ENCODE assay signal across 1 cellular context in genomic region chr16:57185446-57185944, GRCh38.
A peak's percentile ranks its signal among the peaks of the same experiment; 100 is the strongest.
TF ChIP-seq lines count a peak whose summit lies in the region.

No MANE protein-coding gene starts in this region.

TF ChIP-seq in HepG2, 621 proteins besides CTCF, POLR2A, EP300 and RAD21 (continued from another document and continues in another):
- TF ChIP-seq BCLAF1 (IDR thresholded peaks at IDR 0.05) (no peak), KLF12 (CRISPR knock-in tag; IDR thresholded peaks at IDR 0.05; ENCODE audit: borderline replicate concordance) (no peak), IRF1 (CRISPR knock-in tag; IDR thresholded peaks at IDR 0.05; ENCODE audit: low read depth) (no peak), BRD4 (CRISPR knock-in tag; IDR thresholded peaks at IDR 0.05) (0 out of 2 replicates have a peak, but pooled peaks have one; percentile 53), CEBPB (IDR thresholded peaks at IDR 0.05; ENCODE audit: borderline replicate concordance, low read depth, low read length) (no peak), HOXD1 (CRISPR knock-in tag; IDR thresholded peaks at IDR 0.05) (no peak), ZNF747 (CRISPR knock-in tag; IDR thresholded peaks at IDR 0.05; ENCODE audit: borderline replicate concordance) (no peak), ZBTB43 (CRISPR knock-in tag; conservative IDR thresholded peaks at IDR 0.05) (no peak; the same call in 1 of the 2 replicates), ZNF337 (CRISPR knock-in tag; IDR thresholded peaks at IDR 0.05; ENCODE audit: borderline replicate concordance, low read depth) (0 out of 2 replicates have a peak, but pooled peaks have one; percentile 28), IRF2 (CRISPR knock-in tag; IDR thresholded peaks at IDR 0.05) (no peak), HCFC1 (IDR thresholded peaks at IDR 0.05; ENCODE audit: low read depth, low read length) (no peak), ZFX (CRISPR knock-in tag; IDR thresholded peaks at IDR 0.05; ENCODE audit: low read depth) (peak; percentile 79), MXD4 (CRISPR knock-in tag; IDR thresholded peaks at IDR 0.05) (no peak), ATRX (CRISPR knock-in tag; IDR thresholded peaks at IDR 0.05; ENCODE audit: borderline replicate concordance) (no peak), ZNF101 (CRISPR knock-in tag; IDR thresholded peaks at IDR 0.05; ENCODE audit: borderline replicate concordance, low read depth) (no peak), TCF7L2 (IDR thresholded peaks at IDR 0.05; ENCODE audit: low read depth, low read length) (no peak), CBFB (CRISPR knock-in tag; IDR thresholded peaks at IDR 0.05) (no peak), LBX2 (CRISPR knock-in tag; IDR thresholded peaks at IDR 0.05; ENCODE audit: borderline replicate concordance) (no peak), HDAC1 (CRISPR knock-in tag; IDR thresholded peaks at IDR 0.05) (peak; percentile 50; the same call in 1 of the 2 replicates), SAFB2 (CRISPR knock-in tag; IDR thresholded peaks at IDR 0.05; ENCODE audit: borderline replicate concordance, low read depth) (no peak), PRPF4 (IDR thresholded peaks at IDR 0.05; ENCODE audit: low read depth, low read length, poor library complexity, severe bottlenecking) (no peak), MED8 (CRISPR knock-in tag; IDR thresholded peaks at IDR 0.05; ENCODE audit: insufficient replicate concordance) (peak; percentile 55), ZNF275 (CRISPR knock-in tag; IDR thresholded peaks at IDR 0.05; ENCODE audit: borderline replicate concordance) (peak; percentile 65; the same call in 1 of the 2 replicates), ESRRA (CRISPR knock-in tag; IDR thresholded peaks at IDR 0.05; ENCODE audit: low read depth) (no peak), ZNF766 (CRISPR knock-in tag; IDR thresholded peaks at IDR 0.05; ENCODE audit: borderline replicate concordance) (no peak; the same call in 1 of the 2 replicates), ELF4 (CRISPR knock-in tag; IDR thresholded peaks at IDR 0.05; ENCODE audit: borderline replicate concordance) (no peak), FOXK1 (CRISPR knock-in tag; IDR thresholded peaks at IDR 0.05; ENCODE audit: borderline replicate concordance, low read depth) (no peak), ZNF12 (CRISPR knock-in tag; IDR thresholded peaks at IDR 0.05) (0 out of 2 replicates have a peak, but pooled peaks have one; percentile 40), ZBTB38 (CRISPR knock-in tag; IDR thresholded peaks at IDR 0.05) (peak; percentile 46; the same call in 1 of the 2 replicates), SP2 (CRISPR knock-in tag; IDR thresholded peaks at IDR 0.05) (no peak), TEAD3 (CRISPR knock-in tag; optimal IDR thresholded peaks at IDR 0.05; ENCODE audit: borderline replicate concordance) (no peak), ARID2 (CRISPR knock-in tag; IDR thresholded peaks at IDR 0.05; ENCODE audit: borderline replicate concordance) (peak; percentile 38; the same call in 1 of the 2 replicates), ZNF646 (CRISPR knock-in tag; IDR thresholded peaks at IDR 0.05) (0 out of 2 replicates have a peak, but pooled peaks have one; percentile 16), IKZF4 (CRISPR knock-in tag; IDR thresholded peaks at IDR 0.05; ENCODE audit: borderline replicate concordance, low read depth, not compliant biosample characterization) (no peak), KAT7 (CRISPR knock-in tag; IDR thresholded peaks at IDR 0.05; ENCODE audit: borderline replicate concordance) (peak; percentile 76; the same call in 1 of the 2 replicates), GATA4 (IDR thresholded peaks at IDR 0.05; ENCODE audit: borderline replicate concordance, low read depth) (no peak)
- TF ChIP-seq, protein P1, sequence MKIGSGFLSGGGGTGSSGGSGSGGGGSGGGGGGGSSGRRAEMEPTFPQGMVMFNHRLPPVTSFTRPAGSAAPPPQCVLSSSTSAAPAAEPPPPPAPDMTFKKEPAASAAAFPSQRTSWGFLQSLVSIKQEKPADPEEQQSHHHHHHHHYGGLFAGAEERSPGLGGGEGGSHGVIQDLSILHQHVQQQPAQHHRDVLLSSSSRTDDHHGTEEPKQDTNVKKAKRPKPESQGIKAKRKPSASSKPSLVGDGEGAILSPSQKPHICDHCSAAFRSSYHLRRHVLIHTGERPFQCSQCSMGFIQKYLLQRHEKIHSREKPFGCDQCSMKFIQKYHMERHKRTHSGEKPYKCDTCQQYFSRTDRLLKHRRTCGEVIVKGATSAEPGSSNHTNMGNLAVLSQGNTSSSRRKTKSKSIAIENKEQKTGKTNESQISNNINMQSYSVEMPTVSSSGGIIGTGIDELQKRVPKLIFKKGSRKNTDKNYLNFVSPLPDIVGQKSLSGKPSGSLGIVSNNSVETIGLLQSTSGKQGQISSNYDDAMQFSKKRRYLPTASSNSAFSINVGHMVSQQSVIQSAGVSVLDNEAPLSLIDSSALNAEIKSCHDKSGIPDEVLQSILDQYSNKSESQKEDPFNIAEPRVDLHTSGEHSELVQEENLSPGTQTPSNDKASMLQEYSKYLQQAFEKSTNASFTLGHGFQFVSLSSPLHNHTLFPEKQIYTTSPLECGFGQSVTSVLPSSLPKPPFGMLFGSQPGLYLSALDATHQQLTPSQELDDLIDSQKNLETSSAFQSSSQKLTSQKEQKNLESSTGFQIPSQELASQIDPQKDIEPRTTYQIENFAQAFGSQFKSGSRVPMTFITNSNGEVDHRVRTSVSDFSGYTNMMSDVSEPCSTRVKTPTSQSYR (CRISPR knock-in tag; IDR thresholded peaks at IDR 0.05; ENCODE audit: borderline replicate concordance), result no peak
- TF ChIP-seq, protein P2, sequence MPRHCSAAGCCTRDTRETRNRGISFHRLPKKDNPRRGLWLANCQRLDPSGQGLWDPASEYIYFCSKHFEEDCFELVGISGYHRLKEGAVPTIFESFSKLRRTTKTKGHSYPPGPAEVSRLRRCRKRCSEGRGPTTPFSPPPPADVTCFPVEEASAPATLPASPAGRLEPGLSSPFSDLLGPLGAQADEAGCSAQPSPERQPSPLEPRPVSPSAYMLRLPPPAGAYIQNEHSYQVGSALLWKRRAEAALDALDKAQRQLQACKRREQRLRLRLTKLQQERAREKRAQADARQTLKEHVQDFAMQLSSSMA (CRISPR knock-in tag; IDR thresholded peaks at IDR 0.05), result no peak
- TF ChIP-seq, protein P3, sequence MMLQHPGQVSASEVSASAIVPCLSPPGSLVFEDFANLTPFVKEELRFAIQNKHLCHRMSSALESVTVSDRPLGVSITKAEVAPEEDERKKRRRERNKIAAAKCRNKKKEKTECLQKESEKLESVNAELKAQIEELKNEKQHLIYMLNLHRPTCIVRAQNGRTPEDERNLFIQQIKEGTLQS (CRISPR knock-in tag; IDR thresholded peaks at IDR 0.05), result 0 out of 2 replicates have a peak, but pooled peaks have one; percentile 12
- TF ChIP-seq, protein P4, sequence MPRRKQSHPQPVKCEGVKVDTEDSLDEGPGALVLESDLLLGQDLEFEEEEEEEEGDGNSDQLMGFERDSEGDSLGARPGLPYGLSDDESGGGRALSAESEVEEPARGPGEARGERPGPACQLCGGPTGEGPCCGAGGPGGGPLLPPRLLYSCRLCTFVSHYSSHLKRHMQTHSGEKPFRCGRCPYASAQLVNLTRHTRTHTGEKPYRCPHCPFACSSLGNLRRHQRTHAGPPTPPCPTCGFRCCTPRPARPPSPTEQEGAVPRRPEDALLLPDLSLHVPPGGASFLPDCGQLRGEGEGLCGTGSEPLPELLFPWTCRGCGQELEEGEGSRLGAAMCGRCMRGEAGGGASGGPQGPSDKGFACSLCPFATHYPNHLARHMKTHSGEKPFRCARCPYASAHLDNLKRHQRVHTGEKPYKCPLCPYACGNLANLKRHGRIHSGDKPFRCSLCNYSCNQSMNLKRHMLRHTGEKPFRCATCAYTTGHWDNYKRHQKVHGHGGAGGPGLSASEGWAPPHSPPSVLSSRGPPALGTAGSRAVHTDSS (CRISPR knock-in tag; conservative IDR thresholded peaks at IDR 0.05), result no peak
